In genomic region chr10:124142296-124142853, GRCh38 we compare ENCODE assay signal across 17 cellular contexts. TPM values are rescaled to one million over a fixed set of nuclear protein-coding genes. Genes with fewer than 3 reads are reported as not detected.
"Had no signal": no experiment of that assay in that cellular context is flagged by ENCODE, and none has a peak within 500 bp of the region (broad histone marks: within the 10 kb centered on the region; RNA-seq: fewer than 3 reads in every experiment).

No MANE protein-coding gene starts in this region.

- H3K9me3 ChIP-seq: esophagus squamous epithelium, thyroid gland had no signal

- H3K4me3 ChIP-seq: lower lobe of right lung, thyroid gland had no signal

- ATAC-seq: activated T-cell treated with anti-CD3 and anti-CD28 coated beads, Interleukin-2, amount 50 U/mL, for 72 hours; left cardiac atrium; lower lobe of right lung had no signal

- H3K36me3 ChIP-seq: esophagus squamous epithelium, lower lobe of right lung, thyroid gland had no signal

- H3K27me3 ChIP-seq: thyroid gland had no signal

- DNase-seq: activated CD4-positive, alpha-beta T cell treated with anti-CD3 and anti-CD28 coated beads, Interleukin-2, amount 10 ng/mL, durations not matched to agents 7 days and 5 days; activated CD8-positive, alpha-beta memory T cell treated with anti-CD3 and anti-CD28 coated beads, Interleukin-2, amount 50 U/mL, for 48 hours; activated gamma-delta T cell; activated naive CD8-positive, alpha-beta T cell treated with anti-CD3 and anti-CD28 coated beads for 36 hours; activated T-cell treated with anti-CD3 and anti-CD28 coated beads, Interleukin-2, amount 50 U/mL, for 72 hours; cerebellar nuclear complex; effector CD8-positive, alpha-beta T cell; esophagus squamous epithelium; foreskin melanocyte; left cardiac atrium; lower lobe of right lung; midbrain; naive thymus-derived CD4-positive, alpha-beta T cell; retina; small intestine; T-helper 9 cell; thyroid gland had no signal

- H3K27ac ChIP-seq: esophagus squamous epithelium, lower lobe of right lung, thyroid gland had no signal

RNA-seq across cellular contexts. Expression of gene CHST15, which starts 49.0 kb away (rescaled TPM):
- total RNA-seq: activated CD4-positive, alpha-beta T cell treated with anti-CD3 and anti-CD28 coated beads, Interleukin-2, amount 10 ng/mL, durations not matched to agents 7 days and 5 days had no signal
